In the genomic region with DNA sequence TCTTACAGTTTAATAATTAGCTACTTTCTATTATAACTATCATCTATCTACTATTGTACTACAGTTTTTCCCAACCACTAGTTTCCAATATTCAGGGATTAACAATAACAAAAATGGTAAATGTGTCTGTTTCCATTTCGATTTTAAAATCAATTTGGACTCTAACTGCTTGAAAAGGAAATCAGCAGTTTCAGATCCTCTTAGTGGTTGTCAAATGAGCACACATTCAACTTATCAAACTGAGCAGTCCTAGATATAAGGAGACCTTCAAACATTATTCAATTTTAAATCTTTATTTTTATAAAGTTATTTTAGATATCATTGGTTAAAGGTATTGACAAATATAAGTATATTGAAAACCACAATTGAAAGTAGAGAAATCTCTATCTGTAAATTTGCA, we compare ENCODE assay signal across 16 cellular contexts. TPM values are rescaled to one million over a fixed set of nuclear protein-coding genes. Genes with fewer than 3 reads are reported as not detected.
"Had no signal": no experiment of that assay in that cellular context is flagged by ENCODE, and none has a peak within 500 bp of the region (broad histone marks: within the 10 kb centered on the region; RNA-seq: fewer than 3 reads in every experiment).

No MANE protein-coding gene starts in this region.

- FAIRE-seq: endothelial cell of umbilical vein had no signal

- H3K4me3 ChIP-seq: body of pancreas, thyroid gland had no signal

- H3K27me3 ChIP-seq: body of pancreas, neutrophil, thyroid gland had no signal

- H3K36me3 ChIP-seq: neutrophil, thyroid gland had no signal

- H3K9me3 ChIP-seq: body of pancreas, neutrophil, thyroid gland had no signal

- H3K27ac ChIP-seq: body of pancreas, neutrophil, thyroid gland had no signal

- ATAC-seq: body of pancreas; natural killer cell; stimulated activated effector memory CD8-positive, alpha-beta T cell treated with anti-CD3 and anti-CD28 coated beads, Interleukin-12 subunit alpha, Interleukin-12 subunit beta, amount 100 ng/mL, for 72 hours had no signal

- DNase-seq: activated CD4-positive, alpha-beta T cell treated with anti-CD3 and anti-CD28 coated beads, Interleukin-2, amount 10 ng/mL, durations not matched to agents 7 days and 5 days; activated CD4-positive, CD25-positive, alpha-beta regulatory T cell; activated gamma-delta T cell treated with Interleukin-2 at 50 U/mL for 16 hours; amygdala; body of pancreas; cortex of kidney; effector CD4-positive, alpha-beta T cell; foreskin melanocyte; mesendoderm; natural killer cell; posterior cingulate gyrus; retina; thyroid gland had no signal

RNA-seq across cellular contexts. Expression of a gene that starts 46.8 kb away (rescaled TPM):
- total RNA-seq: activated CD4-positive, alpha-beta T cell treated with anti-CD3 and anti-CD28 coated beads, Interleukin-2, amount 10 ng/mL, durations not matched to agents 7 days and 5 days had no signal
